In the genomic region with DNA sequence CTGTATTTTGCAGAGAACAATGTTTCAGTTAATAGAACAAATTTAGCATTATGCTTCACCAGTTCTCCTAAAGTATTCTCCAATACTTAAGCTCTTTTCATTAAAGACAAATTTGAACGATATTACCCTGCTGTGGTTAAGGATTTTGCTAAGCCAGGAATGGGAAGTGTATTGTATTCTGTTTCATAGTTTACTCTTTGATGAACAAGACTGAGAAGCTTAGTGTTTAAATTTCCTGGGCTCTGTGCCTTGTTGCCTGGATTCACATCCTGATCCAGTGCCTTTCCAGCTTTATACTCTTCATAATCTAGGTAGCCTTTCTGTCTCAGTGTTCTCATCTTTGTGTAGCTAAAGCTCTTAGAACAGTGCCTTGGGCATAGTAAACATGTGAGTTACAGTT, we compare ENCODE assay signal across 25 cellular contexts.
"Had no signal": no experiment of that assay in that cellular context is flagged by ENCODE, and none has a peak within 500 bp of the region (broad histone marks: within the 10 kb centered on the region; RNA-seq: fewer than 3 reads in every experiment).

No MANE protein-coding gene starts in this region.

- H3K27me3 Mint-ChIP-seq: activated T-cell treated with anti-CD3 and anti-CD28 coated beads, Interleukin-2, amount 50 U/mL, for 24 hours had no signal

- H3K4me3 Mint-ChIP-seq: activated CD4-positive, alpha-beta T cell treated with anti-CD3 and anti-CD28 coated beads, Interleukin-2, amount 10 ng/mL, durations not matched to agents 24 days and 14 days; activated CD8-positive, alpha-beta T cell treated with anti-CD3 and anti-CD28 coated beads, Interleukin-2, amount 10 ng/mL, durations not matched to agents 7 days and 5 days; activated naive CD4-positive, alpha-beta T cell treated with anti-CD3 and anti-CD28 coated beads, Interleukin-2, amount 50 U/mL, for 24 hours; activated naive CD8-positive, alpha-beta T cell treated with anti-CD3 and anti-CD28 coated beads, Interleukin-2, amount 10 ng/mL, durations not matched to agents 7 days and 5 days; activated T-cell treated with anti-CD3 and anti-CD28 coated beads, Interleukin-2, amount 50 U/mL, for 24 hours had no signal

- ATAC-seq: activated CD8-positive, alpha-beta T cell treated with anti-CD3 and anti-CD28 coated beads, Interleukin-2, amount 10 ng/mL, durations not matched to agents 7 days and 5 days had no signal

- H3K4me1 ChIP-seq: ascending aorta had no signal

- H3K27ac ChIP-seq: ascending aorta, KMS-11, SK-N-MC had no signal

- H3K36me3 Mint-ChIP-seq: activated naive CD4-positive, alpha-beta T cell treated with anti-CD3 and anti-CD28 coated beads, Interleukin-2, amount 50 U/mL, for 24 hours; activated naive CD8-positive, alpha-beta T cell treated with anti-CD3 and anti-CD28 coated beads, Interleukin-2, amount 10 ng/mL, durations not matched to agents 7 days and 5 days had no signal

- H3K9ac ChIP-seq: KMS-11 had no signal

- H3K36me3 ChIP-seq: ascending aorta had no signal

- DNase-seq: activated CD4-positive, alpha-beta T cell treated with anti-CD3 and anti-CD28 coated beads, Interleukin-2, amount 10 ng/mL, durations not matched to agents 24 days and 14 days; activated CD4-positive, alpha-beta T cell treated with anti-CD3 and anti-CD28 coated beads, Interleukin-2, amount 50 U/mL, for 4 hours; activated CD8-positive, alpha-beta T cell treated with anti-CD3 and anti-CD28 coated beads, Interleukin-2, amount 10 ng/mL, durations not matched to agents 7 days and 5 days; activated gamma-delta T cell; activated naive CD4-positive, alpha-beta T cell treated with Interleukin-2 at 50 U/mL for 16 hours; activated naive CD8-positive, alpha-beta T cell treated with anti-CD3 and anti-CD28 coated beads, Interleukin-2, amount 10 ng/mL, durations not matched to agents 7 days and 5 days; activated T-cell treated with anti-CD3 and anti-CD28 coated beads, Interleukin-2, amount 50 U/mL, for 24 hours; amygdala; NCI-H1105 treated with DMSO at 0.1 percent for 48 hours; NCI-H1436; NCI-H1694; NCI-H1930; NCI-H2081 treated with DMSO at 0.1 percent for 48 hours; NCI-H2171; NCI-H510A; NCI-H526; NCI-H748 treated with DMSO at 0.1 percent for 48 hours; NK-92 treated with Interleukin-12 subunit alpha and Interleukin-12 subunit beta, amount 100 ng/mL, for 24 hours; Right ventricle myocardium superior; T1000 had no signal

- H3K4me3 ChIP-seq: ascending aorta, SK-N-MC had no signal

- H3K27ac Mint-ChIP-seq: activated CD4-positive, alpha-beta T cell treated with anti-CD3 and anti-CD28 coated beads, Interleukin-2, amount 10 ng/mL, durations not matched to agents 24 days and 14 days; activated CD8-positive, alpha-beta T cell treated with anti-CD3 and anti-CD28 coated beads, Interleukin-2, amount 10 ng/mL, durations not matched to agents 7 days and 5 days; activated naive CD4-positive, alpha-beta T cell treated with anti-CD3 and anti-CD28 coated beads, Interleukin-2, amount 50 U/mL, for 24 hours; activated naive CD8-positive, alpha-beta T cell treated with anti-CD3 and anti-CD28 coated beads, Interleukin-2, amount 10 ng/mL, durations not matched to agents 7 days and 5 days; activated T-cell treated with anti-CD3 and anti-CD28 coated beads, Interleukin-2, amount 50 U/mL, for 24 hours; activated T-helper 2 cell treated with anti-CD3 and anti-CD28 coated beads, Interferon-gamma antibody, Interleukin-2, Interleukin-4, amounts not matched to agents 10 μg/mL and 5 μg/mL and 100 μg/mL, durations not matched to agents 14 hours and 24 hours and 36 hours had no signal

- H3K27me3 ChIP-seq: ascending aorta had no signal

- H3K4me2 ChIP-seq: KMS-11 had no signal

- H3K4me1 Mint-ChIP-seq: activated CD4-positive, alpha-beta T cell treated with anti-CD3 and anti-CD28 coated beads, Interleukin-2, amount 10 ng/mL, durations not matched to agents 24 days and 14 days; activated naive CD4-positive, alpha-beta T cell treated with anti-CD3 and anti-CD28 coated beads, Interleukin-2, amount 50 U/mL, for 24 hours; activated naive CD8-positive, alpha-beta T cell treated with anti-CD3 and anti-CD28 coated beads, Interleukin-2, amount 10 ng/mL, durations not matched to agents 7 days and 5 days had no signal
